ENCODE assay signal across 19 cellular contexts in the genomic region with DNA sequence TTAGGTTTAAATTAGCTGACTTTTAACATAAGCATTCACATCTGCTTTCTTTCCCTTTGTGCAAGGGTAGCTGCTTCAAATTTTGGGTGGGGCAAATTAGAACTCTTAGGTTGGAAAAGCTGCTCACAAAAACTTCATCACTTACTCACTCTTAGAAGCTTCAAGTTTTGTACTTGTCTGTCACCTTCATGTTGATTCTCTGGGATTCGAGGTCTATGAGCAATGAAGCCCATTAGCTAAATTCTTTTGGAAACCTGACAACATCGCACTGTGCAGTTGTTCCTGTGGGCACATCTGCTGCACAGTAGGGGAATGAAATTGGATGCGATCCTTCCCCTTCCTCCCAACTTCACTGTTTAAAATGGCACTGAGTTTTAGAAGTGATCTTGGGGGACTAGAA.
DNase-seq lines count a peak whose midpoint lies in the region; ATAC-seq and TF ChIP-seq lines count a peak whose summit lies in the region.
"Had no signal": no experiment of that assay in that cellular context is flagged by ENCODE, and none has a peak within 500 bp of the region (broad histone marks: within the 10 kb centered on the region; RNA-seq: fewer than 3 reads in every experiment).

No MANE protein-coding gene starts in this region.

- POLR2A ChIA-PET in activated CD8-positive, alpha-beta T cell treated with anti-CD3 and anti-CD28 coated beads for 36 hours (lab: Charles Lee) = no interaction called here

- peaks cover 7% of the 10 kb centered on the region for H3K36me3 Mint-ChIP-seq in activated T-helper 17 cell treated with anti-CD3 and anti-CD28 coated beads, Interleukin-2, amount 50 U/mL, for 72 hours (ENCODE audit: low read depth)
- H3K36me3 Mint-ChIP-seq in activated CD8-positive, alpha-beta T cell treated with anti-CD3 and anti-CD28 coated beads for 36 hours (ENCODE audit: low read depth) = peaks cover 3% of the 10 kb centered on the region

- TF ChIP-seq CTCF in foreskin fibroblast (IDR thresholded peaks at IDR 0.05; ENCODE audit: low read depth, low read length) (no peak), ovary (IDR thresholded peaks at IDR 0.05) (no peak)
- TF ChIP-seq CTCF in activated CD8-positive, alpha-beta T cell treated with anti-CD3 and anti-CD28 coated beads for 36 hours (IDR thresholded peaks at IDR 0.05) = no peak

- H3K36me3 ChIP-seq in adipocyte (ENCODE audit: control insufficient read depth, insufficient read depth, low read length, severe bottlenecking) = no peaks in the 10 kb centered on the region
- no peaks in the 10 kb centered on the region for H3K36me3 ChIP-seq in urinary bladder (ENCODE audit: insufficient read depth)
- H3K36me3 ChIP-seq in ovary = no peaks in the 10 kb centered on the region
- H3K36me3 ChIP-seq: BLaER1 treated with 17β-estradiol and CSF1 and Interleukin-3, amounts not matched to agents 10 nM and 100 nM had no signal

- no peak for TF ChIP-seq POLR2A in ovary (IDR thresholded peaks at IDR 0.05)

- DNase-seq in DMS 273 (lab: John Stamatoyannopoulos, UW; ENCODE audit: unreplicated experiment) = peak; percentile 38
- DNase-seq in DMS 273 treated with DMSO at 0.1 percent for 48 hours (lab: John Stamatoyannopoulos, UW) = no peak
- DNase-seq in adipocyte (ENCODE audit: low read depth) = peak; percentile 14
- peak; percentile 28 to 58 for DNase-seq in foreskin fibroblast
- no peak for DNase-seq in ovary
- no peak for DNase-seq in activated CD8-positive, alpha-beta T cell treated with anti-CD3 and anti-CD28 coated beads for 36 hours
- DNase-seq: CD8-positive, alpha-beta memory T cell; H9; NCI-H1048; NCI-H2081 treated with DMSO at 0.1 percent for 48 hours; NCI-H524 had no signal

- peak overlapping the region; percentile 38 for H3K27ac ChIP-seq in urinary bladder (ENCODE audit: low read depth)
- no peak overlapping the region for H3K27ac ChIP-seq in ovary
- H3K27ac ChIP-seq: 22Rv1; BLaER1 treated with 17β-estradiol and CSF1 and Interleukin-3, amounts not matched to agents 10 nM and 100 nM; SK-N-MC had no signal

- no peaks in the 10 kb centered on the region for H3K9me3 Mint-ChIP-seq in activated T-helper 17 cell treated with anti-CD3 and anti-CD28 coated beads, Interleukin-2, amount 50 U/mL, for 72 hours
- no peaks in the 10 kb centered on the region for H3K9me3 Mint-ChIP-seq in activated CD8-positive, alpha-beta T cell treated with anti-CD3 and anti-CD28 coated beads for 36 hours
- H3K9me3 Mint-ChIP-seq: CD8-positive, alpha-beta memory T cell; H9 had no signal

- no peak for ATAC-seq in activated T-helper 17 cell treated with anti-CD3 and anti-CD28 coated beads, Interleukin-2, amount 50 U/mL, for 72 hours (replicated peaks)
- no peak for ATAC-seq in activated CD8-positive, alpha-beta T cell treated with anti-CD3 and anti-CD28 coated beads for 36 hours
- ATAC-seq: Panc1, Right ventricle myocardium inferior had no signal

- no peak for TF ChIP-seq EP300 in ovary (IDR thresholded peaks at IDR 0.05)

- CTCF ChIA-PET in activated CD8-positive, alpha-beta T cell treated with anti-CD3 and anti-CD28 coated beads for 36 hours (lab: Charles Lee) = no interaction called here

- no peaks in the 10 kb centered on the region for H3K9me3 ChIP-seq in adipocyte (ENCODE audit: control insufficient read depth, low read length)
- no peaks in the 10 kb centered on the region for H3K9me3 ChIP-seq in ovary
- H3K9me3 ChIP-seq: BLaER1 treated with 17β-estradiol and CSF1 and Interleukin-3, amounts not matched to agents 10 nM and 100 nM had no signal

- H3K27me3 Mint-ChIP-seq in activated T-helper 17 cell treated with anti-CD3 and anti-CD28 coated beads, Interleukin-2, amount 50 U/mL, for 72 hours = no peaks in the 10 kb centered on the region
- H3K27me3 Mint-ChIP-seq in activated CD8-positive, alpha-beta T cell treated with anti-CD3 and anti-CD28 coated beads for 36 hours = no peaks in the 10 kb centered on the region
- H3K27me3 Mint-ChIP-seq: CD8-positive, alpha-beta memory T cell had no signal

- H3K4me1 Mint-ChIP-seq in activated T-helper 17 cell treated with anti-CD3 and anti-CD28 coated beads, Interleukin-2, amount 50 U/mL, for 72 hours = no peaks in the 10 kb centered on the region
- H3K4me1 Mint-ChIP-seq in activated CD8-positive, alpha-beta T cell treated with anti-CD3 and anti-CD28 coated beads for 36 hours (ENCODE audit: low read depth) = no peaks in the 10 kb centered on the region
- H3K4me1 Mint-ChIP-seq: CD8-positive, alpha-beta memory T cell had no signal

- H3K27me3 ChIP-seq in adipocyte (replicated peaks; ENCODE audit: control insufficient read depth, insufficient read depth, low read length) (no peaks in the 10 kb centered on the region), ovary (no peaks in the 10 kb centered on the region)
- H3K27me3 ChIP-seq: BLaER1 treated with 17β-estradiol and CSF1 and Interleukin-3, amounts not matched to agents 10 nM and 100 nM had no signal

- H3K4me3 ChIP-seq in adipocyte (ENCODE audit: low read length) = no peak overlapping the region
- no peak overlapping the region for H3K4me3 ChIP-seq in foreskin fibroblast (ENCODE audit: low read depth in 1 of 2, low read length in 2 of 2)
- no peak overlapping the region for H3K4me3 ChIP-seq in urinary bladder (ENCODE audit: low read depth, low read length)
- H3K4me3 ChIP-seq in ovary = no peak overlapping the region
- H3K4me3 ChIP-seq: BLaER1 treated with 17β-estradiol and CSF1 and Interleukin-3, amounts not matched to agents 10 nM and 100 nM; K562; SK-N-MC had no signal

- no peak overlapping the region for H3K27ac Mint-ChIP-seq in activated T-helper 17 cell treated with anti-CD3 and anti-CD28 coated beads, Interleukin-2, amount 50 U/mL, for 72 hours
- H3K27ac Mint-ChIP-seq in activated CD8-positive, alpha-beta T cell treated with anti-CD3 and anti-CD28 coated beads for 36 hours = no peak overlapping the region
- H3K27ac Mint-ChIP-seq: CD8-positive, alpha-beta memory T cell had no signal

- H3K4me1 ChIP-seq in adipocyte (ENCODE audit: control insufficient read depth, insufficient read depth, low read length) (peaks cover 8% of the 10 kb centered on the region), urinary bladder (ENCODE audit: insufficient read depth) (no peaks in the 10 kb centered on the region), ovary (ENCODE audit: insufficient read depth) (no peaks in the 10 kb centered on the region)
- H3K4me1 ChIP-seq: BLaER1 treated with 17β-estradiol and CSF1 and Interleukin-3, amounts not matched to agents 10 nM and 100 nM had no signal

- H3K9ac ChIP-seq in adipocyte (ENCODE audit: low read length) = no peak overlapping the region
- H3K9ac ChIP-seq: BLaER1 treated with 17β-estradiol and CSF1 and Interleukin-3, amounts not matched to agents 10 nM and 100 nM had no signal

- intact Hi-C loops in ovary (cut with DNase I) = no loop called here
- intact Hi-C loops in activated CD8-positive, alpha-beta T cell treated with anti-CD3 and anti-CD28 coated beads for 36 hours (cut with micrococcal nuclease) = no loop called here

- WGBS in urinary bladder = 71% methylated on average over 3 of the region's 3 CpGs
- WGBS in ovary, 3 donors = 92 to 95% (median 94%) methylated on average over 3 of the region's 3 CpGs

- H3K4me3 Mint-ChIP-seq in activated T-helper 17 cell treated with anti-CD3 and anti-CD28 coated beads, Interleukin-2, amount 50 U/mL, for 72 hours = no peak overlapping the region
- H3K4me3 Mint-ChIP-seq in activated CD8-positive, alpha-beta T cell treated with anti-CD3 and anti-CD28 coated beads for 36 hours = no peak overlapping the region
- H3K4me3 Mint-ChIP-seq: CD8-positive, alpha-beta memory T cell; H9 had no signal

Comparison
In these comparisons a context has a peak if more than half of its experiments do, and no peak if none do; other contexts are left out.
1. DNase-seq: peak in DMS 273 (single experiment), adipocyte (single experiment) and foreskin fibroblast (2 of 2); none in DMS 273 treated with DMSO at 0.1 percent for 48 hours (single experiment), ovary (0 of 5) and activated CD8-positive, alpha-beta T cell treated with anti-CD3 and anti-CD28 coated beads for 36 hours (single experiment).